ENCODE assay signal across 8 cellular contexts in genomic region chr4:127881565-127881869, GRCh38. TPM values are rescaled to one million over a fixed set of nuclear protein-coding genes. Genes with fewer than 3 reads are reported as not detected.
DNase-seq lines count a peak whose midpoint lies in the region; ATAC-seq and TF ChIP-seq lines count a peak whose summit lies in the region.

No MANE protein-coding gene starts in this region.

- no peak for TF ChIP-seq CTCF in GM12864 (IDR thresholded peaks at IDR 0.05; ENCODE audit: low read depth, low read length, missing control alignments)
- no peak for TF ChIP-seq CTCF in esophagus muscularis mucosa (IDR thresholded peaks at IDR 0.05)
- TF ChIP-seq CTCF in prostate gland (IDR thresholded peaks at IDR 0.05): no peak

- no peaks in the 10 kb centered on the region for H3K27me3 ChIP-seq in MG63
- no peaks in the 10 kb centered on the region for H3K27me3 ChIP-seq in esophagus muscularis mucosa
- H3K27me3 ChIP-seq in prostate gland (replicated peaks; ENCODE audit: insufficient read depth): no peaks in the 10 kb centered on the region

- H3K4me1 ChIP-seq in esophagus muscularis mucosa: peaks cover 9 to 16% (median 14%) of the 10 kb centered on the region in 4 donors
- no peaks in the 10 kb centered on the region for H3K4me1 ChIP-seq in prostate gland (replicated peaks)

- intact Hi-C loops in esophagus muscularis mucosa (cut with DNase I) (loop anchor here (10.0 kb wide), 1 partner anchor 183 kb away; the partner anchor contains the start of gene LARP1B), prostate gland (cut with DNase I) (loop anchor here (5.0 kb wide), 1 partner anchor 99 kb away; the partner anchor contains the start of gene HSPA4L)

- H3K27ac ChIP-seq in esophagus muscularis mucosa (replicated peaks in 1 of 4): no peak overlapping the region
- peak overlapping the region; percentile 84 to 87 for H3K27ac ChIP-seq in prostate gland

- TF ChIP-seq POLR2A in esophagus muscularis mucosa (IDR thresholded peaks at IDR 0.05; ENCODE audit: low read depth): no peak
- TF ChIP-seq POLR2A in prostate gland (IDR thresholded peaks at IDR 0.05): no peak

- H3K4me3 ChIP-seq in GM12864 (ENCODE audit: low read depth, low read length): peak overlapping the region; percentile 73
- H3K4me3 ChIP-seq in MG63: peak overlapping the region; percentile 88
- peak overlapping the region; percentile 70 to 93 (median 82) for H3K4me3 ChIP-seq in esophagus muscularis mucosa
- H3K4me3 ChIP-seq in prostate gland: peak overlapping the region; percentile 67 to 75

- peak; percentile 34 for ATAC-seq in GM21825 (IDR thresholded peaks at IDR 0.05; ENCODE audit: unreplicated experiment)

- WGBS in esophagus muscularis mucosa: 4% methylated on average over 7 of the region's 7 CpGs
- WGBS in prostate gland: 0% methylated on average over 7 of the region's 7 CpGs

- no peak for TF ChIP-seq EP300 in esophagus muscularis mucosa (IDR thresholded peaks at IDR 0.05)

- DNase-seq in GM12864 (ENCODE audit: low read depth) (no peak), MG63 (no peak), esophagus muscularis mucosa (ENCODE audit: extremely low spot score) (no peak), prostate gland (ENCODE audit: low spot score) (no peak), T1000 (lab: John Stamatoyannopoulos, UW) (no peak), NCI-H446 (lab: John Stamatoyannopoulos, UW) (no peak), cortex of kidney (lab: John Stamatoyannopoulos, UW) (no peak)

- no peaks in the 10 kb centered on the region for H3K9me3 ChIP-seq in MG63
- no peaks in the 10 kb centered on the region for H3K9me3 ChIP-seq in esophagus muscularis mucosa
- H3K9me3 ChIP-seq in prostate gland: no peaks in the 10 kb centered on the region

- H3K36me3 ChIP-seq in MG63: peaks cover 18% of the 10 kb centered on the region
- H3K36me3 ChIP-seq in esophagus muscularis mucosa: no peaks in the 10 kb centered on the region
- H3K36me3 ChIP-seq in prostate gland: no peaks in the 10 kb centered on the region

RNA-seq across cellular contexts. Expression of gene PLK4, which starts 0.8 kb away (rescaled TPM):
- total RNA-seq in MG63 (2014; rRNA removed; shearing (Covaris generic); ENCODE audit: low replicate concordance): 7.3 and 9.1 TPM in 2 replicates
- 1 to 10 TPM in 2 of 4 donors, under 1 TPM in 2; 0.78 to 1.7 (median 1.2) TPM for total RNA-seq in esophagus muscularis mucosa
- total RNA-seq in prostate gland: 10 to 100 TPM in 1 of 2 donors, 1 to 10 TPM in 1; 6.8 to 14.6 TPM

Comparison
In these comparisons a context has a peak if more than half of its experiments do, and no peak if none do; other contexts are left out.
1. H3K27ac ChIP-seq: peak in prostate gland (2 of 2); none in esophagus muscularis mucosa (0 of 4).
2. Peak in every context shown above with its lines, with median percentiles within 50 percentile points of each other: H3K4me3 ChIP-seq.